Comparison of ENCODE assay signal across 12 cellular contexts in genomic region chr20:48797275-48797825, GRCh38. TPM values are rescaled to one million over a fixed set of nuclear protein-coding genes. Genes with fewer than 3 reads are reported as not detected.
A peak's percentile ranks its signal among the peaks of the same experiment; 100 is the strongest.
DNase-seq lines count a peak whose midpoint lies in the region; ATAC-seq and TF ChIP-seq lines count a peak whose summit lies in the region.
"Had no signal": no experiment of that assay in that cellular context is flagged by ENCODE, and none has a peak within 500 bp of the region (broad histone marks: within the 10 kb centered on the region; RNA-seq: fewer than 3 reads in every experiment).

No MANE protein-coding gene starts in this region.

- POLR2A ChIA-PET in CD4-positive, alpha-beta memory T cell (lab: Charles Lee; ENCODE audit: partially characterized antibody): interaction anchor here (0.8 to 2.4 kb wide), 8 partner anchors 9 to 76 kb away, joined by 3 to 8 read pairs (median 4); partner anchors contain the start of gene PREX1
- POLR2A ChIA-PET in activated CD4-positive, alpha-beta memory T cell treated with anti-CD3 and anti-CD28 coated beads for 36 hours (lab: Charles Lee): interaction anchor here (1.0 kb wide), 1 partner anchor 21 kb away, joined by 3 read pairs; no protein-coding TSS in a partner anchor

- no peak for DNase-seq in CD4-positive, alpha-beta memory T cell
- DNase-seq in SK-N-MC (ENCODE audit: low read depth, low spot score): no peak
- DNase-seq in Right ventricle myocardium superior: peak; percentile 69
- DNase-seq in neural progenitor cell (ENCODE audit: low spot score): peak; percentile 21
- DNase-seq in ovary: no peak
- DNase-seq in activated CD4-positive, alpha-beta memory T cell treated with anti-CD3 and anti-CD28 coated beads for 36 hours: no peak
- DNase-seq in DMS79 treated with DMSO at 0.1 percent for 48 hours (lab: John Stamatoyannopoulos, UW): no peak
- DNase-seq: activated naive CD8-positive, alpha-beta T cell treated with anti-CD3 and anti-CD28 coated beads, Interleukin-2, amount 10 ng/mL, durations not matched to agents 7 days and 5 days; esophagus squamous epithelium; stimulated activated CD4-positive, alpha-beta T cell treated with anti-CD3 and anti-CD28 coated beads, Interleukin-15, amount 100 ng/mL, for 24 hours had no signal

- H3K36me3 ChIP-seq in CD4-positive, alpha-beta memory T cell (ENCODE audit: insufficient read depth, low read length): no peaks in the 10 kb centered on the region
- H3K36me3 ChIP-seq in SK-N-MC (ENCODE audit: insufficient read depth, low read length): no peaks in the 10 kb centered on the region
- H3K36me3 ChIP-seq in neural progenitor cell: no peaks in the 10 kb centered on the region
- no peaks in the 10 kb centered on the region for H3K36me3 ChIP-seq in ovary
- H3K36me3 ChIP-seq: esophagus squamous epithelium, thoracic aorta had no signal

- H3K9me3 ChIP-seq in CD4-positive, alpha-beta memory T cell (ENCODE audit: control insufficient read depth in 1 of 2, low read length in 2 of 2): no peaks in the 10 kb centered on the region
- H3K9me3 ChIP-seq in SK-N-MC (ENCODE audit: low read depth, low read length): no peaks in the 10 kb centered on the region
- no peaks in the 10 kb centered on the region for H3K9me3 ChIP-seq in neural progenitor cell (ENCODE audit: low read depth)
- H3K9me3 ChIP-seq in ovary: no peaks in the 10 kb centered on the region
- H3K9me3 ChIP-seq: esophagus squamous epithelium, thoracic aorta had no signal

- peaks cover 54 to 93% (median 75%) of the 10 kb centered on the region in 4 donors for H3K4me1 Mint-ChIP-seq in CD4-positive, alpha-beta memory T cell
- peaks cover 94% of the 10 kb centered on the region for H3K4me1 Mint-ChIP-seq in neural progenitor cell
- H3K4me1 Mint-ChIP-seq in activated CD4-positive, alpha-beta memory T cell treated with anti-CD3 and anti-CD28 coated beads for 36 hours (ENCODE audit: low read depth): peaks cover 64% of the 10 kb centered on the region

- intact Hi-C loops in CD4-positive, alpha-beta memory T cell (cut with micrococcal nuclease): no loop called here
- intact Hi-C loops in Right ventricle myocardium superior (cut with DNase I) (no loop called here), ovary (cut with DNase I) (no loop called here)
- intact Hi-C loops in activated CD4-positive, alpha-beta memory T cell treated with anti-CD3 and anti-CD28 coated beads for 36 hours (cut with micrococcal nuclease): no loop called here

- peak overlapping the region; percentile 61 for H3K4me2 ChIP-seq in neural progenitor cell

- no peaks in the 10 kb centered on the region for H3K27me3 Mint-ChIP-seq in CD4-positive, alpha-beta memory T cell
- peaks cover 10% of the 10 kb centered on the region for H3K27me3 Mint-ChIP-seq in neural progenitor cell (ENCODE audit: insufficient read depth, low read depth)
- H3K27me3 Mint-ChIP-seq in activated CD4-positive, alpha-beta memory T cell treated with anti-CD3 and anti-CD28 coated beads for 36 hours: no peaks in the 10 kb centered on the region
- H3K27me3 Mint-ChIP-seq: activated naive CD8-positive, alpha-beta T cell treated with anti-CD3 and anti-CD28 coated beads, Interleukin-2, amount 10 ng/mL, durations not matched to agents 7 days and 5 days had no signal

- no peak for TF ChIP-seq EP300 in ovary (IDR thresholded peaks at IDR 0.05)

- no peaks in the 10 kb centered on the region for H3K27me3 ChIP-seq in CD4-positive, alpha-beta memory T cell (ENCODE audit: insufficient read depth, low read length)
- H3K27me3 ChIP-seq in neural progenitor cell (peaks cover 5% of the 10 kb centered on the region), ovary (no peaks in the 10 kb centered on the region)

- peak overlapping the region in 5 of 7 donors; percentile 48 to 89 (median 66) for H3K27ac Mint-ChIP-seq in CD4-positive, alpha-beta memory T cell
- H3K27ac Mint-ChIP-seq in neural progenitor cell: peak overlapping the region; percentile 99
- H3K27ac Mint-ChIP-seq in activated CD4-positive, alpha-beta memory T cell treated with anti-CD3 and anti-CD28 coated beads for 36 hours: no peak overlapping the region

- no peak for TF ChIP-seq POLR2A in ovary (IDR thresholded peaks at IDR 0.05)

- 86 to 89% (median 87%) methylated on average over 15 of the region's 15 CpGs for WGBS in ovary, 3 donors

- H3F3A ChIP-seq in neural progenitor cell (ENCODE audit: low read depth): peaks cover 39% of the 10 kb centered on the region

- CTCF ChIA-PET in CD4-positive, alpha-beta memory T cell (lab: Charles Lee; ENCODE audit: partially characterized antibody): no interaction called here
- CTCF ChIA-PET in activated CD4-positive, alpha-beta memory T cell treated with anti-CD3 and anti-CD28 coated beads for 36 hours (lab: Charles Lee): interaction anchor here (1.0 kb wide), 1 partner anchor 107 kb away, joined by 3 read pairs; no protein-coding TSS in a partner anchor

- H3K4me3 Mint-ChIP-seq in CD4-positive, alpha-beta memory T cell: peak overlapping the region in 2 of 8 donors; percentile 26
- peak overlapping the region; percentile 75 for H3K4me3 Mint-ChIP-seq in neural progenitor cell
- no peak overlapping the region for H3K4me3 Mint-ChIP-seq in activated CD4-positive, alpha-beta memory T cell treated with anti-CD3 and anti-CD28 coated beads for 36 hours
- H3K4me3 Mint-ChIP-seq: activated naive CD8-positive, alpha-beta T cell treated with anti-CD3 and anti-CD28 coated beads, Interleukin-2, amount 10 ng/mL, durations not matched to agents 7 days and 5 days had no signal

- peaks cover 0 to 2% (median 0%) of the 10 kb centered on the region in 8 donors for H3K9me3 Mint-ChIP-seq in CD4-positive, alpha-beta memory T cell
- no peaks in the 10 kb centered on the region for H3K9me3 Mint-ChIP-seq in neural progenitor cell
- H3K9me3 Mint-ChIP-seq in activated CD4-positive, alpha-beta memory T cell treated with anti-CD3 and anti-CD28 coated beads for 36 hours: no peaks in the 10 kb centered on the region
- H3K9me3 Mint-ChIP-seq: activated naive CD8-positive, alpha-beta T cell treated with anti-CD3 and anti-CD28 coated beads, Interleukin-2, amount 10 ng/mL, durations not matched to agents 7 days and 5 days had no signal

- no peaks in the 10 kb centered on the region for H3K79me2 ChIP-seq in neural progenitor cell (ENCODE audit: low read depth)

- peaks cover 28% of the 10 kb centered on the region for H4K20me1 ChIP-seq in neural progenitor cell (ENCODE audit: low read depth)

- no peak overlapping the region for H3K27ac ChIP-seq in CD4-positive, alpha-beta memory T cell (ENCODE audit: low read depth, low read length)
- H3K27ac ChIP-seq in SK-N-MC (peak overlapping the region; percentile 50; the same call in 1 of the 2 replicates), neural progenitor cell (no peak overlapping the region), ovary (no peak overlapping the region)
- H3K27ac ChIP-seq: esophagus squamous epithelium, thoracic aorta had no signal

- H3K9ac ChIP-seq in SK-N-MC (ENCODE audit: insufficient read length): no peak overlapping the region
- H3K9ac ChIP-seq in neural progenitor cell: no peak overlapping the region

- H2AFZ ChIP-seq in neural progenitor cell (replicated peaks): no peak overlapping the region

- H3K4me3 ChIP-seq in CD4-positive, alpha-beta memory T cell (ENCODE audit: low read length in 2 of 2): no peak overlapping the region
- H3K4me3 ChIP-seq in SK-N-MC: no peak overlapping the region
- H3K4me3 ChIP-seq in neural progenitor cell: no peak overlapping the region
- no peak overlapping the region for H3K4me3 ChIP-seq in ovary
- H3K4me3 ChIP-seq: esophagus squamous epithelium, thoracic aorta had no signal

- ATAC-seq in Right ventricle myocardium superior (ENCODE audit: poor library complexity): peak; percentile 66
- no peak for ATAC-seq in GM18870 (IDR thresholded peaks at IDR 0.05; ENCODE audit: unreplicated experiment)

- TF ChIP-seq CTCF in neural progenitor cell (IDR thresholded peaks at IDR 0.05): no peak
- no peak for TF ChIP-seq CTCF in ovary (IDR thresholded peaks at IDR 0.05)

- H3K4me1 ChIP-seq in CD4-positive, alpha-beta memory T cell (ENCODE audit: insufficient read depth, low read length): peaks cover 83% of the 10 kb centered on the region
- H3K4me1 ChIP-seq in neural progenitor cell (peaks cover 42% of the 10 kb centered on the region), ovary (ENCODE audit: insufficient read depth) (no peaks in the 10 kb centered on the region)

- peaks cover 9 to 35% of the 10 kb centered on the region in 2 donors for H3K36me3 Mint-ChIP-seq in CD4-positive, alpha-beta memory T cell
- H3K36me3 Mint-ChIP-seq in neural progenitor cell: peaks cover 6% of the 10 kb centered on the region
- peaks cover 3% of the 10 kb centered on the region for H3K36me3 Mint-ChIP-seq in activated CD4-positive, alpha-beta memory T cell treated with anti-CD3 and anti-CD28 coated beads for 36 hours

RNA-seq across cellular contexts. Expression of gene PREX1, which starts 30.4 kb away (rescaled TPM):
- total RNA-seq in CD4-positive, alpha-beta memory T cell: 100 to 1,000 TPM; 164 to 165 TPM
- polyA plus RNA-seq in CD4-positive, alpha-beta memory T cell: 10 to 100 TPM; 10.6 to 79.6 TPM
- 10.3 TPM for total RNA-seq in Right ventricle myocardium superior
- 4.5 and 13.4 TPM in 2 replicates for total RNA-seq in neural progenitor cell (ENCODE audit: low replicate concordance)
- total RNA-seq in ovary: 10 to 100 TPM in 2 of 7 donors, 1 to 10 TPM in 5; 3.8 to 13.6 (median 5.4) TPM
- polyA plus RNA-seq in ovary: 1 to 10 TPM; 6.7 to 8.8 TPM
- total RNA-seq in activated CD4-positive, alpha-beta memory T cell treated with anti-CD3 and anti-CD28 coated beads for 36 hours: 10 to 100 TPM; 91.5 to 92.8 TPM

Comparison
In these comparisons a context has a peak if more than half of its experiments do, and no peak if none do; other contexts are left out.
1. DNase-seq: peak in Right ventricle myocardium superior (single experiment) and neural progenitor cell (single experiment); none in CD4-positive, alpha-beta memory T cell (0 of 5), SK-N-MC (single experiment), ovary (0 of 5), activated CD4-positive, alpha-beta memory T cell treated with anti-CD3 and anti-CD28 coated beads for 36 hours (single experiment) and DMS79 treated with DMSO at 0.1 percent for 48 hours (single experiment).